In the genomic region with DNA sequence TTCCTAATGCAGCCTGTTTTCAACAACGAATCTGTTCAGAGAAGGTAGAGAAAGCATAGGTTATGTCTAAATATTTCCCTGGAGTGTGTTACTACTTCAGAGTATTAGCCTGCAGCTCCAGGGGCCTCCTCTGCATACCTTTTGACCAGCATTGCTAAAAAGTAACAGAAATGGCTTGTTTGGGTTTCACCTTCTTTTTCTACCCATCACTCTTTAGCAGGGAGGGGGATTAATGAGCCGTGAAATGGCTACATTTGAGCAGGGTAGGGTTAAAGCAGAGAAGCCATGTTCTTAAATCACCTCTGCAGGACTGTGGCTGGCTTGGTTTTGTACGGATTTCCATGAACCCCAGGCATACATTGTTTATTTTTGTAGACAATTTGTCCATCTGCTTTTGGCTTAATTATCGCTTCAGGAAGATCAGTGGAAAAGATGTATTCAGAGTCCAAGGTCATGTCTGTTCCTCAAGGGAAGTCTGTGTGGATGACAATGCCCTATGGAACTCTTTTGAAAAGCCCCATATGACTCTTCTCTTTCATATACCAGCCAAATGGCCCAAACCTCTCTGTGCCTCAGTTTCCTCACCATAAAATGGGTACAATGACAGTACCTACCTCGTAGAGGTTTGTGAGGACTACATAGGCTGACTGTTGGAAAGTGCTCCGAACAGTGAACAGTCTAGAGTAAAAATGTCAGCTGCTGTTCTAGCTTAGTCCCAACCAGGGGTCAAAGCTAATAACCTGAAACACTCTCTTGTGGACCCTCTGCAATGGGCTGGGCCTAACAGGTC, we compare ENCODE assay signal across 8 cellular contexts.
DNase-seq lines count a peak whose midpoint lies in the region; ATAC-seq and TF ChIP-seq lines count a peak whose summit lies in the region.

No MANE protein-coding gene starts in this region.

- TF ChIP-seq CTCF in A673 (conservative IDR thresholded peaks at IDR 0.05; ENCODE audit: low read depth, low read length) (no peak), ascending aorta (IDR thresholded peaks at IDR 0.05) (no peak)

- H3K9ac ChIP-seq in GM23248 (peak overlapping the region; percentile 20), mucosa of rectum (ENCODE audit: low read depth in 1 of 2, low read length in 2 of 2) (no peak overlapping the region)

- H3K79me2 ChIP-seq in GM23248 (ENCODE audit: insufficient read depth) = no peaks in the 10 kb centered on the region

- no peaks in the 10 kb centered on the region for H3K9me3 ChIP-seq in A673 (ENCODE audit: low read depth, low read length, poor library complexity, severe bottlenecking)
- no peaks in the 10 kb centered on the region for H3K9me3 ChIP-seq in GM23248 (ENCODE audit: low read depth)
- no peaks in the 10 kb centered on the region for H3K9me3 ChIP-seq in ascending aorta
- no peaks in the 10 kb centered on the region for H3K9me3 ChIP-seq in mucosa of rectum (ENCODE audit: control insufficient read depth in 2 of 2, low read length in 2 of 2)

- H3K4me2 ChIP-seq in GM23248 (ENCODE audit: unreplicated experiment) = peak overlapping the region; percentile 72

- H3K27ac ChIP-seq in A673 (ENCODE audit: low read depth, low read length, poor library complexity, severe bottlenecking) = peak overlapping the region; percentile 45
- H3K27ac ChIP-seq in GM23248 = peak overlapping the region; percentile 64
- peak overlapping the region; percentile 90 to 91 for H3K27ac ChIP-seq in ascending aorta
- H3K27ac ChIP-seq in mucosa of rectum (ENCODE audit: low read depth in 2 of 2, low read length in 2 of 2) = peak overlapping the region; percentile 74 to 76

- no peaks in the 10 kb centered on the region for H3K9me2 ChIP-seq in GM23248 (ENCODE audit: insufficient read depth)

- CTCF ChIA-PET in A673 (lab: Charles Lee) = interaction anchor here (0.7 to 1.3 kb wide), 4 partner anchors 137 to 189 kb away, joined by 3 to 6 read pairs (median 4); no protein-coding TSS in a partner anchor

- H4K20me1 ChIP-seq in GM23248 (ENCODE audit: insufficient read depth) = no peaks in the 10 kb centered on the region

- BruUV-seq in A673 (replicated peaks; lab: Mats Ljungman, UMichigan) = no TSS peak

- peaks cover 30% of the 10 kb centered on the region for H3K4me1 ChIP-seq in A673 (ENCODE audit: insufficient read depth, low read length, poor library complexity, severe bottlenecking)
- H3K4me1 ChIP-seq in GM23248 (ENCODE audit: insufficient read depth) = peaks cover 29% of the 10 kb centered on the region
- peaks cover 44 to 76% of the 10 kb centered on the region in 2 donors for H3K4me1 ChIP-seq in ascending aorta
- H3K4me1 ChIP-seq in mucosa of rectum (ENCODE audit: control insufficient read depth in 2 of 2, insufficient read depth in 2 of 2, low read length in 2 of 2) = peaks cover 3 to 8% of the 10 kb centered on the region in 2 donors

- intact Hi-C loops in A673 (cut with micrococcal nuclease; ENCODE audit: unreplicated experiment) (loop anchor here (1.0 to 2.0 kb wide), 4 partner anchors 105 to 193 kb away; a partner anchor contains a TSS), ascending aorta (cut with DNase I) (loop anchor here (1.0 to 2.0 kb wide), 5 partner anchors 14 to 189 kb away; no protein-coding TSS in a partner anchor)

- H3K36me3 ChIP-seq in A673 (ENCODE audit: insufficient read depth, low read length, poor library complexity, severe bottlenecking) (no peaks in the 10 kb centered on the region), GM23248 (ENCODE audit: low read depth) (no peaks in the 10 kb centered on the region), ascending aorta (no peaks in the 10 kb centered on the region), mucosa of rectum (ENCODE audit: control insufficient read depth in 2 of 2, insufficient read depth in 2 of 2, low read length in 2 of 2) (no peaks in the 10 kb centered on the region)

- ATAC-seq in HG03196 (IDR thresholded peaks at IDR 0.05; ENCODE audit: unreplicated experiment) = no peak

- POLR2A ChIA-PET in A673 (lab: Charles Lee; ENCODE audit: low non-redundant PET) = no interaction called here

- in situ Hi-C loops in GM23248 (cut with MboI) = loop anchor here (10.0 kb wide), 1 partner anchor 177 kb away; no protein-coding TSS in a partner anchor

- H2AFZ ChIP-seq in GM23248 = no peak overlapping the region

- H3F3A ChIP-seq in GM23248 (ENCODE audit: insufficient read depth) = peaks cover 32% of the 10 kb centered on the region

- H3K27me3 ChIP-seq in A673 (replicated peaks; ENCODE audit: insufficient read depth, low read depth, low read length, poor library complexity) = no peaks in the 10 kb centered on the region
- H3K27me3 ChIP-seq in GM23248 (replicated peaks; ENCODE audit: insufficient read depth) = no peaks in the 10 kb centered on the region
- no peaks in the 10 kb centered on the region for H3K27me3 ChIP-seq in ascending aorta
- peaks cover 0 to 4% of the 10 kb centered on the region in 2 donors for H3K27me3 ChIP-seq in mucosa of rectum (ENCODE audit: control insufficient read depth in 2 of 2, insufficient read depth in 2 of 2, low read length in 2 of 2)

- H3K4me3 ChIP-seq in A673 (ENCODE audit: low read depth, low read length, poor library complexity, severe bottlenecking) = no peak overlapping the region
- H3K4me3 ChIP-seq in GM23248 = no peak overlapping the region
- H3K4me3 ChIP-seq in ascending aorta = no peak overlapping the region
- no peak overlapping the region for H3K4me3 ChIP-seq in mucosa of rectum (ENCODE audit: low read length in 2 of 2)

- DNase-seq in A673 (ENCODE audit: low spot score) (no peak), GM23248 (no peak), ascending aorta (ENCODE audit: low spot score in 2 of 2) (peak in 1 of 2 donors; percentile 51), NCI-H2171 treated with DMSO at 0.1 percent for 48 hours (lab: John Stamatoyannopoulos, UW) (no peak), NCI-H128 (lab: John Stamatoyannopoulos, UW; ENCODE audit: unreplicated experiment) (no peak), NOMO-1 treated with DMSO at 0.1 percent for 48 hours (lab: John Stamatoyannopoulos, UW; ENCODE audit: unreplicated experiment) (no peak)

- WGBS in GM23248 (ENCODE audit: low coverage in 1 of 2, low lambda C conversion rate in 2 of 2, missing lambda C conversion rate in 2 of 2), 2 experiments = 79 to 82% methylated on average over 6 of the region's 6 CpGs
